ENCODE assay signal across 21 cellular contexts in genomic region chr11:61342207-61342803, GRCh38. TPM values are rescaled to one million over a fixed set of nuclear protein-coding genes. Genes with fewer than 3 reads are reported as not detected.
"Had no signal": no experiment of that assay in that cellular context is flagged by ENCODE, and none has a peak within 500 bp of the region (broad histone marks: within the 10 kb centered on the region; RNA-seq: fewer than 3 reads in every experiment).

No MANE protein-coding gene starts in this region.

- H3K4me3 ChIP-seq: gastrocnemius medialis, left lung, spleen, thoracic aorta, upper lobe of left lung had no signal

- H3K9me3 Mint-ChIP-seq: activated CD4-positive, alpha-beta T cell treated with anti-CD3 and anti-CD28 coated beads, Interleukin-2, amount 10 ng/mL, durations not matched to agents 7 days and 5 days; activated naive CD4-positive, alpha-beta T cell treated with anti-CD3 and anti-CD28 coated beads, Interleukin-2, amount 50 U/mL, for 24 hours; activated T-cell treated with anti-CD3 and anti-CD28 coated beads, Interleukin-2, amount 50 U/mL, for 4 hours; naive thymus-derived CD8-positive, alpha-beta T cell; stimulated activated naive B cell treated with anti-CD40 and anti-IgM and Interleukin-4, amounts not matched to agents 10 μg/mL and 1 μg/mL and 100 μg/mL, for 72 hours had no signal

- H3K4me1 ChIP-seq: gastrocnemius medialis, parathyroid adenoma, upper lobe of left lung had no signal

- H2AFZ ChIP-seq: parathyroid adenoma had no signal

- H3K4me1 Mint-ChIP-seq: activated naive CD4-positive, alpha-beta T cell treated with anti-CD3 and anti-CD28 coated beads, Interleukin-2, amount 50 U/mL, for 24 hours had no signal

- H3K9me3 ChIP-seq: gastrocnemius medialis, left lung, neutrophil, spleen, thoracic aorta, upper lobe of left lung had no signal

- H3K4me3 Mint-ChIP-seq: activated CD4-positive, alpha-beta T cell treated with anti-CD3 and anti-CD28 coated beads, Interleukin-2, amount 10 ng/mL, durations not matched to agents 7 days and 5 days; activated CD8-positive, alpha-beta T cell treated with anti-CD3 and anti-CD28 coated beads, Interleukin-2, amount 10 ng/mL, durations not matched to agents 7 days and 5 days; activated naive CD4-positive, alpha-beta T cell treated with anti-CD3 and anti-CD28 coated beads, Interleukin-2, amount 50 U/mL, for 24 hours; activated T-cell treated with anti-CD3 and anti-CD28 coated beads, Interleukin-2, amount 50 U/mL, for 4 hours; naive thymus-derived CD8-positive, alpha-beta T cell; stimulated activated naive B cell treated with anti-CD40 and anti-IgM and Interleukin-4, amounts not matched to agents 10 μg/mL and 1 μg/mL and 100 μg/mL, for 72 hours had no signal

- H3K27me3 Mint-ChIP-seq: activated CD4-positive, alpha-beta T cell treated with anti-CD3 and anti-CD28 coated beads, Interleukin-2, amount 10 ng/mL, durations not matched to agents 7 days and 5 days; activated naive CD4-positive, alpha-beta T cell treated with anti-CD3 and anti-CD28 coated beads, Interleukin-2, amount 50 U/mL, for 24 hours; naive thymus-derived CD8-positive, alpha-beta T cell; stimulated activated naive B cell treated with anti-CD40 and anti-IgM and Interleukin-4, amounts not matched to agents 10 μg/mL and 1 μg/mL and 100 μg/mL, for 72 hours had no signal

- H3K27ac ChIP-seq: gastrocnemius medialis, left lung, neutrophil, parathyroid adenoma, thoracic aorta, upper lobe of left lung had no signal

- ATAC-seq: activated CD4-positive, CD25-positive, alpha-beta regulatory T cell treated with anti-CD3 and anti-CD28 coated beads, Interleukin-2, amount 50 U/mL, for 24 hours; activated CD8-positive, alpha-beta T cell treated with anti-CD3 and anti-CD28 coated beads, Interleukin-2, amount 10 ng/mL, durations not matched to agents 7 days and 5 days; activated T-cell treated with anti-CD3 and anti-CD28 coated beads, Interleukin-2, amount 50 U/mL, for 4 hours; gastrocnemius medialis; left lung; naive thymus-derived CD8-positive, alpha-beta T cell; stimulated activated naive B cell treated with anti-CD40 and anti-IgM and Interleukin-4, amounts not matched to agents 10 μg/mL and 1 μg/mL and 100 μg/mL, for 72 hours had no signal

- H3K79me2 ChIP-seq: parathyroid adenoma had no signal

- H3K27ac Mint-ChIP-seq: activated CD4-positive, alpha-beta T cell treated with anti-CD3 and anti-CD28 coated beads, Interleukin-2, amount 10 ng/mL, durations not matched to agents 7 days and 5 days; activated CD8-positive, alpha-beta T cell treated with anti-CD3 and anti-CD28 coated beads, Interleukin-2, amount 10 ng/mL, durations not matched to agents 7 days and 5 days; activated naive CD4-positive, alpha-beta T cell treated with anti-CD3 and anti-CD28 coated beads, Interleukin-2, amount 50 U/mL, for 24 hours had no signal

- DNase-seq: activated CD4-positive, alpha-beta T cell treated with anti-CD3 and anti-CD28 coated beads, Interleukin-2, amount 10 ng/mL, durations not matched to agents 7 days and 5 days; activated CD8-positive, alpha-beta T cell treated with anti-CD3 and anti-CD28 coated beads, Interleukin-2, amount 10 ng/mL, durations not matched to agents 7 days and 5 days; activated gamma-delta T cell; activated T-cell treated with anti-CD3 and anti-CD28 coated beads, Interleukin-2, amount 50 U/mL, for 4 hours; effector CD4-positive, alpha-beta T cell; gastrocnemius medialis; head of caudate nucleus; kidney; left lung; mesendoderm; spleen; stimulated activated naive B cell treated with anti-CD40 and anti-IgM and Interleukin-4, amounts not matched to agents 10 μg/mL and 1 μg/mL and 100 μg/mL, for 72 hours; T-helper 1 cell; T1000 had no signal

- H3K9ac ChIP-seq: parathyroid adenoma had no signal

- H3K27me3 ChIP-seq: gastrocnemius medialis, left lung, neutrophil, spleen, upper lobe of left lung had no signal

RNA-seq across cellular contexts. Expression of gene VWCE, which starts 47.2 kb away (rescaled TPM):
- polyA plus RNA-seq: naive thymus-derived CD8-positive, alpha-beta T cell had no signal
